9 cellular contexts compared by ENCODE assay signal in genomic region chr12:52307836-52308806, GRCh38. TPM values are rescaled to one million over a fixed set of nuclear protein-coding genes. Genes with fewer than 3 reads are reported as not detected.
DNase-seq lines count a peak whose midpoint lies in the region; ATAC-seq and TF ChIP-seq lines count a peak whose summit lies in the region.
"Had no signal": no experiment of that assay in that cellular context is flagged by ENCODE, and none has a peak within 500 bp of the region (broad histone marks: within the 10 kb centered on the region; RNA-seq: fewer than 3 reads in every experiment).

No MANE protein-coding gene starts in this region.

- intact Hi-C loops in cardiac septum (cut with DNase I), result no loop called here

- H3K27me3 Mint-ChIP-seq in activated naive CD8-positive, alpha-beta T cell, result peaks cover 33% of the 10 kb centered on the region

- H3K9me3 Mint-ChIP-seq in activated naive CD8-positive, alpha-beta T cell (ENCODE audit: low read depth), result no peaks in the 10 kb centered on the region

- peaks cover 18% of the 10 kb centered on the region for H3K4me1 Mint-ChIP-seq in activated naive CD8-positive, alpha-beta T cell (ENCODE audit: low read depth)

- DNase-seq in GM03348 (ENCODE audit: low spot score), result peak; percentile 83
- DNase-seq in NCI-H345 (lab: John Stamatoyannopoulos, UW), result peak; percentile 68
- peak; percentile 66 for DNase-seq in cardiac septum (ENCODE audit: low spot score)
- no peak for DNase-seq in omental fat pad (ENCODE audit: low spot score)
- no peak for DNase-seq in epidermal melanocyte (ENCODE audit: insufficient read length, low spot score)
- DNase-seq in NCI-H1694 (lab: John Stamatoyannopoulos, UW), result no peak

- H3K27ac Mint-ChIP-seq in activated naive CD8-positive, alpha-beta T cell, result no peak overlapping the region

- no peaks in the 10 kb centered on the region for H3K36me3 Mint-ChIP-seq in activated naive CD8-positive, alpha-beta T cell

- ATAC-seq in omental fat pad (ENCODE audit: low FRiP score) (peak; percentile 48), GM19328 (IDR thresholded peaks at IDR 0.05; ENCODE audit: unreplicated experiment) (no peak)

- TF ChIP-seq CTCF in omental fat pad (IDR thresholded peaks at IDR 0.05), result no peak

- H3K4me3 Mint-ChIP-seq in activated naive CD8-positive, alpha-beta T cell, result peak overlapping the region; percentile 70

RNA-seq across cellular contexts. Expression of gene KRT83, which starts 13.1 kb away (rescaled TPM):
- total RNA-seq in cardiac septum (not detected), omental fat pad (not detected)
- total RNA-seq: T-helper 1 cell treated with Interleukin-12 subunit alpha and Interleukin-12 subunit beta and Interleukin-4 antibody, amounts not matched to agents 30 ng/mL and 1 ng/mL, for 36 hours had no signal

RNA-seq across cellular contexts. Expression of gene KRT81, which starts 16.8 kb away (rescaled TPM):
- total RNA-seq in cardiac septum (not detected), omental fat pad (not detected)
- total RNA-seq: T-helper 1 cell treated with Interleukin-12 subunit alpha and Interleukin-12 subunit beta and Interleukin-4 antibody, amounts not matched to agents 30 ng/mL and 1 ng/mL, for 36 hours had no signal

RNA-seq across cellular contexts. Expression of gene KRT86, which starts 33.7 kb away (rescaled TPM):
- total RNA-seq in cardiac septum (not detected), omental fat pad (under 1 TPM in 1 of 4 donors, not detected in 3; 0.37 TPM)

RNA-seq across cellular contexts. Expression of gene KRT85, which starts 59.2 kb away (rescaled TPM):
- not detected for total RNA-seq in cardiac septum
- not detected for total RNA-seq in omental fat pad
- total RNA-seq: T-helper 1 cell treated with Interleukin-12 subunit alpha and Interleukin-12 subunit beta and Interleukin-4 antibody, amounts not matched to agents 30 ng/mL and 1 ng/mL, for 36 hours had no signal

Comparison
In these comparisons a context has a peak if more than half of its experiments do, and no peak if none do; other contexts are left out.
1. DNase-seq: peak in GM03348 (single experiment), NCI-H345 (single experiment) and cardiac septum (single experiment); none in omental fat pad (single experiment), epidermal melanocyte (single experiment) and NCI-H1694 (single experiment).